12 cellular contexts compared by ENCODE assay signal in genomic region chr4:4344915-4345527, GRCh38. TPM values are rescaled to one million over a fixed set of nuclear protein-coding genes. Genes with fewer than 3 reads are reported as not detected.
DNase-seq lines count a peak whose midpoint lies in the region; ATAC-seq and TF ChIP-seq lines count a peak whose summit lies in the region.
"Had no signal": no experiment of that assay in that cellular context is flagged by ENCODE, and none has a peak within 500 bp of the region (broad histone marks: within the 10 kb centered on the region; RNA-seq: fewer than 3 reads in every experiment).

No MANE protein-coding gene starts in this region.

- intact Hi-C loops in body of pancreas (cut with DNase I) = no loop called here

- H3K4me3 ChIP-seq in body of pancreas = no peak overlapping the region

- no peak for TF ChIP-seq CTCF in body of pancreas (IDR thresholded peaks at IDR 0.05)

- H3K9me3 ChIP-seq in body of pancreas = no peaks in the 10 kb centered on the region

- H3K36me3 ChIP-seq in body of pancreas (replicated peaks in 1 of 2; ENCODE audit: insufficient read depth in 1 of 2, low read depth in 2 of 2) = no peaks in the 10 kb centered on the region

- H3K27me3 ChIP-seq in body of pancreas = no peaks in the 10 kb centered on the region

- no peaks in the 10 kb centered on the region for H3K4me1 ChIP-seq in body of pancreas

- no peak for TF ChIP-seq POLR2A in body of pancreas (IDR thresholded peaks at IDR 0.05)

- 84 to 86% methylated on average over 14 of the region's 14 CpGs for WGBS in body of pancreas, 2 donors

- H3K27ac ChIP-seq in body of pancreas = no peak overlapping the region

- DNase-seq in COLO668 (lab: John Stamatoyannopoulos, UW; ENCODE audit: unreplicated experiment) (peak; percentile 17), NCI-H82 treated with DMSO at 0.1 percent for 48 hours (lab: John Stamatoyannopoulos, UW; ENCODE audit: unreplicated experiment) (no peak), body of pancreas (no peak), middle frontal gyrus (ENCODE audit: extremely low spot score, low spot score) (no peak)
- DNase-seq: caudate nucleus, NCI-H446, T-cell had no signal

- ATAC-seq in GM19043 (IDR thresholded peaks at IDR 0.05; ENCODE audit: low read depth, unreplicated experiment) = peak; percentile 85
- peak; percentile 91 for ATAC-seq in HG02678 (IDR thresholded peaks at IDR 0.05; ENCODE audit: unreplicated experiment)
- ATAC-seq in HG03520 (IDR thresholded peaks at IDR 0.05; ENCODE audit: unreplicated experiment) = peak; percentile 79
- ATAC-seq in GM21360 (IDR thresholded peaks at IDR 0.05; ENCODE audit: unreplicated experiment) = no peak
- ATAC-seq in body of pancreas = no peak
- ATAC-seq: T-cell had no signal

RNA-seq across cellular contexts. Expression of gene NSG1, which starts 41.9 kb away (rescaled TPM):
- total RNA-seq in body of pancreas = 1 to 10 TPM in 1 of 2 donors, under 1 TPM in 1; 0.78 to 1.3 TPM
- total RNA-seq: lung microvascular endothelial cell had no signal

RNA-seq across cellular contexts. Expression of gene ZBTB49, which starts 55.0 kb away (rescaled TPM):
- total RNA-seq in body of pancreas = 10 to 100 TPM in 1 of 2 donors, 1 to 10 TPM in 1; 9.1 to 23.4 TPM

RNA-seq across cellular contexts. Expression of gene LYAR, which starts 55.1 kb away (rescaled TPM):
- 10 to 100 TPM in 1 of 2 donors, 1 to 10 TPM in 1; 7.6 to 12.5 TPM for total RNA-seq in body of pancreas

Comparison
In these comparisons a context has a peak if more than half of its experiments do, and no peak if none do; other contexts are left out.
1. ATAC-seq: peak in GM19043 (single experiment), HG02678 (single experiment) and HG03520 (single experiment); none in GM21360 (single experiment) and body of pancreas (single experiment).